1 cellular context compared by ENCODE assay signal in the genomic region with DNA sequence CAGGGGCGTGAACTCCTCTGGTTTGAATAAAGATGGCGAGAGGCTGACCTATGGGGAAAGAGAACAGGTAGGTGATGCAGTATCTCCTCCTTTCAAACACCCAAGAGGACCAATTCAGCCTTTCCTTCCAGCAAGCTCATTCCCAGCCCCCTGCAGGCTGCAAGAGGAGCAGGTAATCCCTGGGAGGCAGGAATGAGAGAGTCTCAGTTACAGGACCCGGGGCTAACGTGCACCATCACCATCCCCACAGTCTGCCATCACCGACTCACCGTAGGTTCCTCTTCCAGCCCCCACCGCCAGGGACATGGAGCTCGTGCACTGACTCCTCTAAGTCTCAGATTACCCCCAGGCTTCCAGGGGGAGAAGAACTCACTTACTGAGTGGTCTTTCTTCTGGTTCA.
TF ChIP-seq lines count a peak whose summit lies in the region.

No MANE protein-coding gene starts in this region.

TF ChIP-seq in HepG2, 621 proteins besides CTCF, POLR2A, EP300 and RAD21 (continued from another document):
- TF ChIP-seq, protein P1, sequence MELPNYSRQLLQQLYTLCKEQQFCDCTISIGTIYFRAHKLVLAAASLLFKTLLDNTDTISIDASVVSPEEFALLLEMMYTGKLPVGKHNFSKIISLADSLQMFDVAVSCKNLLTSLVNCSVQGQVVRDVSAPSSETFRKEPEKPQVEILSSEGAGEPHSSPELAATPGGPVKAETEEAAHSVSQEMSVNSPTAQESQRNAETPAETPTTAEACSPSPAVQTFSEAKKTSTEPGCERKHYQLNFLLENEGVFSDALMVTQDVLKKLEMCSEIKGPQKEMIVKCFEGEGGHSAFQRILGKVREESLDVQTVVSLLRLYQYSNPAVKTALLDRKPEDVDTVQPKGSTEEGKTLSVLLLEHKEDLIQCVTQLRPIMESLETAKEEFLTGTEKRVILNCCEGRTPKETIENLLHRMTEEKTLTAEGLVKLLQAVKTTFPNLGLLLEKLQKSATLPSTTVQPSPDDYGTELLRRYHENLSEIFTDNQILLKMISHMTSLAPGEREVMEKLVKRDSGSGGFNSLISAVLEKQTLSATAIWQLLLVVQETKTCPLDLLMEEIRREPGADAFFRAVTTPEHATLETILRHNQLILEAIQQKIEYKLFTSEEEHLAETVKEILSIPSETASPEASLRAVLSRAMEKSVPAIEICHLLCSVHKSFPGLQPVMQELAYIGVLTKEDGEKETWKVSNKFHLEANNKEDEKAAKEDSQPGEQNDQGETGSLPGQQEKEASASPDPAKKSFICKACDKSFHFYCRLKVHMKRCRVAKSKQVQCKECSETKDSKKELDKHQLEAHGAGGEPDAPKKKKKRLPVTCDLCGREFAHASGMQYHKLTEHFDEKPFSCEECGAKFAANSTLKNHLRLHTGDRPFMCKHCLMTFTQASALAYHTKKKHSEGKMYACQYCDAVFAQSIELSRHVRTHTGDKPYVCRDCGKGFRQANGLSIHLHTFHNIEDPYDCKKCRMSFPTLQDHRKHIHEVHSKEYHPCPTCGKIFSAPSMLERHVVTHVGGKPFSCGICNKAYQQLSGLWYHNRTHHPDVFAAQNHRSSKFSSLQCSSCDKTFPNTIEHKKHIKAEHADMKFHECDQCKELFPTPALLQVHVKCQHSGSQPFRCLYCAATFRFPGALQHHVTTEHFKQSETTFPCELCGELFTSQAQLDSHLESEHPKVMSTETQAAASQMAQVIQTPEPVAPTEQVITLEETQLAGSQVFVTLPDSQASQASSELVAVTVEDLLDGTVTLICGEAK (IDR thresholded peaks at IDR 0.05) = no peak
- TF ChIP-seq, protein P1 (CRISPR knock-in tag; IDR thresholded peaks at IDR 0.05) = no peak
- TF ChIP-seq ZNF598 (CRISPR knock-in tag; IDR thresholded peaks at IDR 0.05; ENCODE audit: borderline replicate concordance) = no peak
- TF ChIP-seq, protein P2, sequence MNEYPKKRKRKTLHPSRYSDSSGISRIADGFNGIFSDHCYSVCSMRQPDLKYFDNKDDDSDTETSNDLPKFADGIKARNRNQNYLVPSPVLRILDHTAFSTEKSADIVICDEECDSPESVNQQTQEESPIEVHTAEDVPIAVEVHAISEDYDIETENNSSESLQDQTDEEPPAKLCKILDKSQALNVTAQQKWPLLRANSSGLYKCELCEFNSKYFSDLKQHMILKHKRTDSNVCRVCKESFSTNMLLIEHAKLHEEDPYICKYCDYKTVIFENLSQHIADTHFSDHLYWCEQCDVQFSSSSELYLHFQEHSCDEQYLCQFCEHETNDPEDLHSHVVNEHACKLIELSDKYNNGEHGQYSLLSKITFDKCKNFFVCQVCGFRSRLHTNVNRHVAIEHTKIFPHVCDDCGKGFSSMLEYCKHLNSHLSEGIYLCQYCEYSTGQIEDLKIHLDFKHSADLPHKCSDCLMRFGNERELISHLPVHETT (CRISPR knock-in tag; conservative IDR thresholded peaks at IDR 0.05) = no peak
- TF ChIP-seq, protein P3, sequence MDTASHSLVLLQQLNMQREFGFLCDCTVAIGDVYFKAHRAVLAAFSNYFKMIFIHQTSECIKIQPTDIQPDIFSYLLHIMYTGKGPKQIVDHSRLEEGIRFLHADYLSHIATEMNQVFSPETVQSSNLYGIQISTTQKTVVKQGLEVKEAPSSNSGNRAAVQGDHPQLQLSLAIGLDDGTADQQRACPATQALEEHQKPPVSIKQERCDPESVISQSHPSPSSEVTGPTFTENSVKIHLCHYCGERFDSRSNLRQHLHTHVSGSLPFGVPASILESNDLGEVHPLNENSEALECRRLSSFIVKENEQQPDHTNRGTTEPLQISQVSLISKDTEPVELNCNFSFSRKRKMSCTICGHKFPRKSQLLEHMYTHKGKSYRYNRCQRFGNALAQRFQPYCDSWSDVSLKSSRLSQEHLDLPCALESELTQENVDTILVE (CRISPR knock-in tag; IDR thresholded peaks at IDR 0.05) = no peak
- no peak for TF ChIP-seq PCBP2 (optimal IDR thresholded peaks at IDR 0.05; ENCODE audit: low read depth, low read length, poor library complexity, severe bottlenecking)
- no peak for TF ChIP-seq ZNF354B (CRISPR knock-in tag; IDR thresholded peaks at IDR 0.05)
- TF ChIP-seq, protein P4, sequence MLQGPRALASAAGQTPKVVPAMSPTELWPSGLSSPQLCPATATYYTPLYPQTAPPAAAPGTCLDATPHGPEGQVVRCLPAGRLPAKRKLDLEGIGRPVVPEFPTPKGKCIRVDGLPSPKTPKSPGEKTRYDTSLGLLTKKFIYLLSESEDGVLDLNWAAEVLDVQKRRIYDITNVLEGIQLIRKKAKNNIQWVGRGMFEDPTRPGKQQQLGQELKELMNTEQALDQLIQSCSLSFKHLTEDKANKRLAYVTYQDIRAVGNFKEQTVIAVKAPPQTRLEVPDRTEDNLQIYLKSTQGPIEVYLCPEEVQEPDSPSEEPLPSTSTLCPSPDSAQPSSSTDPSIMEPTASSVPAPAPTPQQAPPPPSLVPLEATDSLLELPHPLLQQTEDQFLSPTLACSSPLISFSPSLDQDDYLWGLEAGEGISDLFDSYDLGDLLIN (CRISPR knock-in tag; IDR thresholded peaks at IDR 0.05; ENCODE audit: borderline replicate concordance) = no peak
